8 cellular contexts compared by ENCODE assay signal in the genomic region with DNA sequence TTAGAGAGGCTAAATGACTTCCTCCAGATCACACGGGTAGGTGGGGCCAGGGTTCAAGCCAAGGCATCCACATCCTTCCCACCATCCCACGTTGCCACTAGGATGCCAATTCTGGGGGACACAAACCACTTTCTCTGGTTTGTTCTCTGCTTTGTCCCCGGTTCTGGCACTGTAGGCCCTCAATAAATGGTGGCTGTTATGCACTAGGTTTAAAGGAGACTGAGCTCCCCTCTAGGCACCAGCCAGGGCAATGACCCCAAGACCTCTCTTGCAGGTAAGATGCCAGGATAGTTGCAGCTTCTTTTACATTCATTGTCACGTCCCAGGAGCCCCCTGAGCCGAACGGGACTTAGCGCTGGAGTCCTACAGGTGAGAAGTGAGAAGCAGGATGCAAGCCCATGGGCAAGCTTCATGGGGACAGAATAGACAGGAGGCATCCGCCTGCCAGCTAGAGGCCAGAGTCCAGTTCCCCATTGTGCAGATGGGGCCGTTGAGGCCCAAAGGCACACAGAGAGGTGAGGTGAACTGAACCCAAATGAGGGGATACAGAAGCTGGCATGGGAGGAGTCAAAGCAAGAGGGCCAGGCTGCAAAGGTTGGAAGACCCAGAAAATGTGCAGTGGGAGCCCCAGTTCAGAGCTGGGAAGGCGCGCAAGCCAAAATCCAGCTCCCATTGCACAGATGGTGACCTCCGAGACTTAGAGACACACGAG. TPM values are rescaled to one million over a fixed set of nuclear protein-coding genes. Genes with fewer than 3 reads are reported as not detected.
DNase-seq lines count a peak whose midpoint lies in the region; ATAC-seq and TF ChIP-seq lines count a peak whose summit lies in the region.

No MANE protein-coding gene starts in this region.

- H3K4me3 ChIP-seq in cardiac muscle cell (peak overlapping the region; percentile 62), adrenal gland (peak overlapping the region; percentile 22 to 98 (median 54)), right lobe of liver (peak overlapping the region; percentile 65 to 81 (median 75)), upper lobe of left lung (peak overlapping the region; percentile 60 to 96 (median 76))

- H3K9me3 ChIP-seq in cardiac muscle cell (ENCODE audit: low read depth) (no peaks in the 10 kb centered on the region), adrenal gland (replicated peaks in 1 of 3) (no peaks in the 10 kb centered on the region), right lobe of liver (no peaks in the 10 kb centered on the region), upper lobe of left lung (no peaks in the 10 kb centered on the region)

- ATAC-seq in right lobe of liver: peak in 1 of 4 donors; percentile 3
- no peak for ATAC-seq in upper lobe of left lung (ENCODE audit: low FRiP score in 2 of 2)
- ATAC-seq in HG03097 (IDR thresholded peaks at IDR 0.05; ENCODE audit: low FRiP score, unreplicated experiment): no peak

- DNase-seq in cardiac muscle cell (ENCODE audit: low read depth in 1 of 2, low spot score in 1 of 2): no peak
- DNase-seq in cardiac septum (ENCODE audit: low spot score): no peak
- peak in 1 of 7 donors; percentile 21 for DNase-seq in adrenal gland
- DNase-seq in right lobe of liver: no peak
- no peak for DNase-seq in upper lobe of left lung
- DNase-seq in NCI-H510A treated with DMSO at 0.1 percent for 48 hours (lab: John Stamatoyannopoulos, UW): no peak
- DNase-seq in HEK293T (ENCODE audit: extremely low spot score): no peak

- intact Hi-C loops in cardiac septum (cut with DNase I): no loop called here
- intact Hi-C loops in adrenal gland (cut with DNase I): no loop called here
- intact Hi-C loops in right lobe of liver (cut with DNase I): no loop called here

- no peaks in the 10 kb centered on the region for H3K27me3 ChIP-seq in cardiac muscle cell
- H3K27me3 ChIP-seq in adrenal gland: no peaks in the 10 kb centered on the region
- no peaks in the 10 kb centered on the region for H3K27me3 ChIP-seq in right lobe of liver
- H3K27me3 ChIP-seq in upper lobe of left lung: no peaks in the 10 kb centered on the region

- TF ChIP-seq EP300 in upper lobe of left lung (IDR thresholded peaks at IDR 0.05): no peak

- TF ChIP-seq CTCF in cardiac muscle cell (IDR thresholded peaks at IDR 0.05; ENCODE audit: low read depth, low read length): no peak
- no peak for TF ChIP-seq CTCF in adrenal gland (IDR thresholded peaks at IDR 0.05)
- TF ChIP-seq CTCF in right lobe of liver (IDR thresholded peaks at IDR 0.05): no peak
- no peak for TF ChIP-seq CTCF in upper lobe of left lung (IDR thresholded peaks at IDR 0.05)

- CTCF ChIA-PET in HEK293T (lab: Yijun Ruan, JAX): no interaction called here

- no peak for TF ChIP-seq POLR2A in adrenal gland (IDR thresholded peaks at IDR 0.05)
- no peak for TF ChIP-seq POLR2A in right lobe of liver (IDR thresholded peaks at IDR 0.05)
- TF ChIP-seq POLR2A in upper lobe of left lung (IDR thresholded peaks at IDR 0.05): no peak

- WGBS in adrenal gland, 4 donors: 25 to 55% (median 42%) methylated on average over 9 to 13 of the region's 13 CpGs
- WGBS in right lobe of liver (ENCODE audit: insufficient coverage, low coverage, low lambda C conversion rate, missing lambda C conversion rate): 44% methylated on average over 8 of the region's 13 CpGs
- WGBS in upper lobe of left lung, 2 donors: 40 to 41% methylated on average over 10 to 13 of the region's 13 CpGs

- H3K27ac ChIP-seq in cardiac muscle cell (no peak overlapping the region), adrenal gland (peak overlapping the region; percentile 9 to 84 (median 69)), right lobe of liver (peak overlapping the region in 2 of 3 donors; percentile 27 to 83), upper lobe of left lung (peak overlapping the region; percentile 70 to 90 (median 81))

- no peaks in the 10 kb centered on the region for H3K36me3 ChIP-seq in cardiac muscle cell
- peaks cover 0 to under 1% of the 10 kb centered on the region in 2 donors for H3K36me3 ChIP-seq in adrenal gland (replicated peaks in 1 of 2)
- H3K36me3 ChIP-seq in right lobe of liver: peaks cover 0 to 2% (median 0%) of the 10 kb centered on the region in 4 donors
- H3K36me3 ChIP-seq in upper lobe of left lung: peaks cover 3 to 7% (median 4%) of the 10 kb centered on the region in 4 donors

- POLR2A ChIA-PET in HEK293T (lab: Yijun Ruan, JAX): interaction anchor here (0.6 to 1.1 kb wide), 6 partner anchors 13 to 44 kb away, joined by 3 to 5 read pairs (median 3); a partner anchor contains a TSS

- H3K4me1 ChIP-seq in cardiac muscle cell (ENCODE audit: low read depth) (no peaks in the 10 kb centered on the region), adrenal gland (replicated peaks in 1 of 2) (peaks cover 8 to 28% of the 10 kb centered on the region in 2 donors), right lobe of liver (peaks cover 0 to 23% (median 3%) of the 10 kb centered on the region in 4 donors), upper lobe of left lung (peaks cover 9 to 31% (median 14%) of the 10 kb centered on the region in 4 donors)

TF ChIP-seq in HEK293T, 16 proteins besides CTCF, POLR2A, EP300 and RAD21:
- TF ChIP-seq HDGF (IDR thresholded peaks at IDR 0.05; ENCODE audit: borderline replicate concordance) (no peak), ELF4 (IDR thresholded peaks at IDR 0.05) (no peak), FOXK2 (IDR thresholded peaks at IDR 0.05) (no peak), LEF1 (IDR thresholded peaks at IDR 0.05; ENCODE audit: borderline replicate concordance) (no peak), FOXA1 (IDR thresholded peaks at IDR 0.05) (no peak), SUZ12 (IDR thresholded peaks at IDR 0.05) (no peak), CTBP1 (IDR thresholded peaks at IDR 0.05; ENCODE audit: borderline replicate concordance) (no peak), SP1 (IDR thresholded peaks at IDR 0.05) (no peak), ZNF384 (IDR thresholded peaks at IDR 0.05) (no peak), BHLHE40 (IDR thresholded peaks at IDR 0.05; ENCODE audit: borderline replicate concordance) (no peak), ARNT (IDR thresholded peaks at IDR 0.05) (no peak), FOXM1 (IDR thresholded peaks at IDR 0.05; ENCODE audit: borderline replicate concordance) (no peak), L3MBTL2 (conservative IDR thresholded peaks at IDR 0.05) (no peak)
- TF ChIP-seq, protein P1, sequence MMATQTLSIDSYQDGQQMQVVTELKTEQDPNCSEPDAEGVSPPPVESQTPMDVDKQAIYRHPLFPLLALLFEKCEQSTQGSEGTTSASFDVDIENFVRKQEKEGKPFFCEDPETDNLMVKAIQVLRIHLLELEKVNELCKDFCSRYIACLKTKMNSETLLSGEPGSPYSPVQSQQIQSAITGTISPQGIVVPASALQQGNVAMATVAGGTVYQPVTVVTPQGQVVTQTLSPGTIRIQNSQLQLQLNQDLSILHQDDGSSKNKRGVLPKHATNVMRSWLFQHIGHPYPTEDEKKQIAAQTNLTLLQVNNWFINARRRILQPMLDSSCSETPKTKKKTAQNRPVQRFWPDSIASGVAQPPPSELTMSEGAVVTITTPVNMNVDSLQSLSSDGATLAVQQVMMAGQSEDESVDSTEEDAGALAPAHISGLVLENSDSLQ (IDR thresholded peaks at IDR 0.05): no peak

RNA-seq across cellular contexts. Expression of a gene that starts 0.7 kb away (rescaled TPM):
- total RNA-seq in cardiac muscle cell: 9.2 and 9.9 TPM in 2 replicates
- 13.8 and 14.9 TPM in 2 replicates for polyA plus RNA-seq in cardiac muscle cell
- 8.9 TPM for total RNA-seq in cardiac septum
- 10 to 100 TPM; 11.9 to 47.4 (median 25.3) TPM for total RNA-seq in adrenal gland
- polyA plus RNA-seq in adrenal gland: 10 to 100 TPM in 2 of 3 donors, 1 to 10 TPM in 1; 6.8 to 19.0 (median 16.3) TPM
- total RNA-seq in right lobe of liver: 10 to 100 TPM in 4 of 6 experiments, 1 to 10 TPM in 2; 5.5 to 17.8 (median 12.9) TPM
- 10 to 100 TPM; 18.4 to 80.2 (median 29.8) TPM for total RNA-seq in upper lobe of left lung

RNA-seq across cellular contexts. Expression of a gene that starts 12.4 kb away (rescaled TPM):
- 2.7 and 3.8 TPM in 2 replicates for total RNA-seq in cardiac muscle cell
- polyA plus RNA-seq in cardiac muscle cell: 1.7 and 3.1 TPM in 2 replicates
- total RNA-seq in cardiac septum: 1.3 TPM
- 1 to 10 TPM; 1.1 to 4.8 (median 2.5) TPM for total RNA-seq in adrenal gland
- polyA plus RNA-seq in adrenal gland: 1 to 10 TPM; 1.3 to 9.2 (median 5.7) TPM
- total RNA-seq in right lobe of liver: 1 to 10 TPM in 5 of 6 experiments, under 1 TPM in 1; 0.99 to 2.0 (median 1.6) TPM
- total RNA-seq in upper lobe of left lung: 10 to 100 TPM in 1 of 6 donors, 1 to 10 TPM in 5; 2.0 to 17.8 (median 5.0) TPM

RNA-seq across cellular contexts. Expression of a gene that starts 33.2 kb away (rescaled TPM):
- total RNA-seq in cardiac muscle cell: 21.2 and 34.6 TPM in 2 replicates
- 26.7 and 61.4 TPM in 2 replicates for polyA plus RNA-seq in cardiac muscle cell
- total RNA-seq in cardiac septum: 2.3 TPM
- total RNA-seq in adrenal gland: 1 to 10 TPM; 3.0 to 8.3 (median 5.7) TPM
- polyA plus RNA-seq in adrenal gland: 1 to 10 TPM; 4.6 to 6.8 (median 4.7) TPM
- 1 to 10 TPM in 2 of 6 experiments, under 1 TPM in 4; 0.24 to 8.8 (median 0.77) TPM for total RNA-seq in right lobe of liver
- total RNA-seq in upper lobe of left lung: 10 to 100 TPM in 1 of 6 donors, 1 to 10 TPM in 5; 5.5 to 12.9 (median 6.8) TPM

RNA-seq across cellular contexts. Expression of a gene that starts 45.2 kb away (rescaled TPM):
- 185 and 187 TPM in 2 replicates for total RNA-seq in cardiac muscle cell
- 93.1 and 98.5 TPM in 2 replicates for polyA plus RNA-seq in cardiac muscle cell
- 77.0 TPM for total RNA-seq in cardiac septum
- total RNA-seq in adrenal gland: 100 to 1,000 TPM in 7 of 8 donors, 10 to 100 TPM in 1; 91.5 to 187 (median 142) TPM
- polyA plus RNA-seq in adrenal gland: 100 to 1,000 TPM in 2 of 3 donors, 10 to 100 TPM in 1; 23.4 to 279 (median 174) TPM
- 10 to 100 TPM; 13.2 to 21.9 (median 19.2) TPM for total RNA-seq in right lobe of liver
- total RNA-seq in upper lobe of left lung: 100 to 1,000 TPM in 2 of 6 donors, 10 to 100 TPM in 4; 43.4 to 309 (median 90.6) TPM

RNA-seq across cellular contexts. Expression of a gene that starts 52.7 kb away (rescaled TPM):
- total RNA-seq in cardiac muscle cell (1.1 and 1.5 TPM in 2 replicates), cardiac septum (0.46 TPM), adrenal gland (1 to 10 TPM in 4 of 8 donors, under 1 TPM in 4; 0.38 to 3.1 (median 0.93) TPM), right lobe of liver (1 to 10 TPM in 1 of 6 experiments, under 1 TPM in 4, not detected in 1; 0.20 to 1.1 (median 0.56) TPM), upper lobe of left lung (1 to 10 TPM in 5 of 6 donors, not detected in 1; 1.7 to 3.8 (median 2.1) TPM)
- polyA plus RNA-seq in cardiac muscle cell (1.3 and 2.2 TPM in 2 replicates), adrenal gland (under 1 TPM; 0.18 to 0.48 (median 0.47) TPM)
